Comparison of ENCODE assay signal across 1 cellular context in the genomic region with DNA sequence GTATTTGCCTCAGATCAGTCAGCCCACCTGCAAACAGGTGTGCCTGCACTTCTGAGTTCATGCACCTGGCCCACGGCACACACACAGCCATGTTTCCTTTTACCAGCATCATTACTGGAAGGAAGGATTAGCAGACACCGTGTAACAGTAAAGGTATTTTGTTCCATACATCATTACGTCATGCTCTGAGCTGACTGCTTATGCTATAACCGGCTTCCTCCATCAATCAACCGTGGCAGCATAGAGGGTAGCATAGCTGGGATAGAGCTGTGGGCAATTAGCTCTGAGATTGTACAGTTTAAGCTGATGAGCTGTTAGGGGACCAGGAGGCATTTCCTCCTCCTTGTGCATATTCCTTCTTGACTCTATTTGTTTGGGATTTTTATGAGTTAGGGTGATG.
TF ChIP-seq lines count a peak whose summit lies in the region.

No MANE protein-coding gene starts in this region.

TF ChIP-seq in SK-N-SH treated with all-trans-retinoic acid at 6 μM for 48 hours, 23 proteins besides CTCF, POLR2A, EP300 and RAD21 (continued from another document):
- TF ChIP-seq, protein P1, sequence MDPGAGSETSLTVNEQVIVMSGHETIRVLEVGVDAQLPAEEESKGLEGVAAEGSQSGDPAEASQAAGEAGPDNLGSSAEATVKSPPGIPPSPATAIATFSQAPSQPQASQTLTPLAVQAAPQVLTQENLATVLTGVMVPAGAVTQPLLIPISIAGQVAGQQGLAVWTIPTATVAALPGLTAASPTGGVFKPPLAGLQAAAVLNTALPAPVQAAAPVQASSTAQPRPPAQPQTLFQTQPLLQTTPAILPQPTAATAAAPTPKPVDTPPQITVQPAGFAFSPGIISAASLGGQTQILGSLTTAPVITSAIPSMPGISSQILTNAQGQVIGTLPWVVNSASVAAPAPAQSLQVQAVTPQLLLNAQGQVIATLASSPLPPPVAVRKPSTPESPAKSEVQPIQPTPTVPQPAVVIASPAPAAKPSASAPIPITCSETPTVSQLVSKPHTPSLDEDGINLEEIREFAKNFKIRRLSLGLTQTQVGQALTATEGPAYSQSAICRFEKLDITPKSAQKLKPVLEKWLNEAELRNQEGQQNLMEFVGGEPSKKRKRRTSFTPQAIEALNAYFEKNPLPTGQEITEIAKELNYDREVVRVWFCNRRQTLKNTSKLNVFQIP (CRISPR knock-in tag; IDR thresholded peaks at IDR 0.05; ENCODE audit: borderline replicate concordance, low read depth) = no peak
